In the genomic region with DNA sequence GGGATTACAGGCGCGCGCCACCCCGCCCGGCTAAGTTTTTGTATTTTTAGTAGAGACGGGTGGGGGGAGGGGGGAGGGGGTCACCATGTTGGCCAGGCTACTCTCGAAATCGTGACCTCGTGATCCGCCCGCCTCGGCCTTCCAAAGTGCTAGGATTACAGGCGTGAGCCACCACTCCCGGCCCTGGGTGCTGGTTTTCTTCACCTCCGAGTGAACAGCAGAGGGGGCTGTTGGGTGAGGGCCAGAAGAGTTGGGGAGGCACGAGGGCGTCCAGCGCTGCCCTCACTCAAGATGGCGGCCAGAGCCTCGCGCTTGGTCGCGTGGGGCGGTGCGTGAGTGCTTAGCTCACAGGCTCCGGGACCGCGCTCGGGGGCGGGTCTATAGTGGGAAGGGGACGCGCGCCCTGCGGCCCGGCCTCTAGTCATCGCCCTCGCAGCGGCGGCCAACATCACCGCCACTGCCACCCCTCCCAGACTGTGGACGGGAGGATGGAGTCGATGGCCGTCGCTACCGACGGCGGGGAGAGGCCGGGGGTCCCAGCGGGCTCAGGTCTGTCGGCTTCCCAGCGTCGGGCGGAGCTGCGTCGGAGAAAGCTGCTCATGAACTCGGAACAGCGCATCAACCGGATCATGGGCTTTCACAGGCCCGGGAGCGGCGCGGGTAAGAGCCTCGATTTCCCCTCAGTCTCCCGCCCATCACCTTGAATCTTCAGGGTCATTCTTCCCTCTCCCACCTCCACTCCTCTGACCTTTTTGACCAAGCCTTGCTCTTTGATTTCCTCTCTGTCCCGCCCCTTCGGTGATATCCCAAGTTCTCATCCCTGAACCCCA, we compare ENCODE assay signal across 1 cellular context.
TF ChIP-seq lines count a peak whose summit lies in the region.

A gene (plus strand): TSS at position 416 of the 830 bp plus-strand sequence. CDS start 73 bp downstream, at position 489.

TF ChIP-seq in K562, 482 proteins besides CTCF, POLR2A, EP300 and RAD21 (continued from another document and continues in another):
- TF ChIP-seq, protein P1, sequence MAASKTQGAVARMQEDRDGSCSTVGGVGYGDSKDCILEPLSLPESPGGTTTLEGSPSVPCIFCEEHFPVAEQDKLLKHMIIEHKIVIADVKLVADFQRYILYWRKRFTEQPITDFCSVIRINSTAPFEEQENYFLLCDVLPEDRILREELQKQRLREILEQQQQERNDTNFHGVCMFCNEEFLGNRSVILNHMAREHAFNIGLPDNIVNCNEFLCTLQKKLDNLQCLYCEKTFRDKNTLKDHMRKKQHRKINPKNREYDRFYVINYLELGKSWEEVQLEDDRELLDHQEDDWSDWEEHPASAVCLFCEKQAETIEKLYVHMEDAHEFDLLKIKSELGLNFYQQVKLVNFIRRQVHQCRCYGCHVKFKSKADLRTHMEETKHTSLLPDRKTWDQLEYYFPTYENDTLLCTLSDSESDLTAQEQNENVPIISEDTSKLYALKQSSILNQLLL (CRISPR knock-in tag; IDR thresholded peaks at IDR 0.05; ENCODE audit: borderline replicate concordance), result no peak
- TF ChIP-seq ZEB2 (IDR thresholded peaks at IDR 0.05), result no peak
- no peak for TF ChIP-seq ELF2 (CRISPR knock-in tag; IDR thresholded peaks at IDR 0.05)
- no peak for TF ChIP-seq WHSC1 (IDR thresholded peaks at IDR 0.05; ENCODE audit: low read length)
- TF ChIP-seq, protein P2, sequence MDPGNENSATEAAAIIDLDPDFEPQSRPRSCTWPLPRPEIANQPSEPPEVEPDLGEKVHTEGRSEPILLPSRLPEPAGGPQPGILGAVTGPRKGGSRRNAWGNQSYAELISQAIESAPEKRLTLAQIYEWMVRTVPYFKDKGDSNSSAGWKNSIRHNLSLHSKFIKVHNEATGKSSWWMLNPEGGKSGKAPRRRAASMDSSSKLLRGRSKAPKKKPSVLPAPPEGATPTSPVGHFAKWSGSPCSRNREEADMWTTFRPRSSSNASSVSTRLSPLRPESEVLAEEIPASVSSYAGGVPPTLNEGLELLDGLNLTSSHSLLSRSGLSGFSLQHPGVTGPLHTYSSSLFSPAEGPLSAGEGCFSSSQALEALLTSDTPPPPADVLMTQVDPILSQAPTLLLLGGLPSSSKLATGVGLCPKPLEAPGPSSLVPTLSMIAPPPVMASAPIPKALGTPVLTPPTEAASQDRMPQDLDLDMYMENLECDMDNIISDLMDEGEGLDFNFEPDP (CRISPR knock-in tag; IDR thresholded peaks at IDR 0.05), result no peak
- TF ChIP-seq PTBP1 (IDR thresholded peaks at IDR 0.05; ENCODE audit: low read depth, low read length), result no peak
- TF ChIP-seq, protein P3, sequence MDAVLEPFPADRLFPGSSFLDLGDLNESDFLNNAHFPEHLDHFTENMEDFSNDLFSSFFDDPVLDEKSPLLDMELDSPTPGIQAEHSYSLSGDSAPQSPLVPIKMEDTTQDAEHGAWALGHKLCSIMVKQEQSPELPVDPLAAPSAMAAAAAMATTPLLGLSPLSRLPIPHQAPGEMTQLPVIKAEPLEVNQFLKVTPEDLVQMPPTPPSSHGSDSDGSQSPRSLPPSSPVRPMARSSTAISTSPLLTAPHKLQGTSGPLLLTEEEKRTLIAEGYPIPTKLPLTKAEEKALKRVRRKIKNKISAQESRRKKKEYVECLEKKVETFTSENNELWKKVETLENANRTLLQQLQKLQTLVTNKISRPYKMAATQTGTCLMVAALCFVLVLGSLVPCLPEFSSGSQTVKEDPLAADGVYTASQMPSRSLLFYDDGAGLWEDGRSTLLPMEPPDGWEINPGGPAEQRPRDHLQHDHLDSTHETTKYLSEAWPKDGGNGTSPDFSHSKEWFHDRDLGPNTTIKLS (IDR thresholded peaks at IDR 0.05; ENCODE audit: borderline replicate concordance, low read depth), result no peak
- TF ChIP-seq, protein P4, sequence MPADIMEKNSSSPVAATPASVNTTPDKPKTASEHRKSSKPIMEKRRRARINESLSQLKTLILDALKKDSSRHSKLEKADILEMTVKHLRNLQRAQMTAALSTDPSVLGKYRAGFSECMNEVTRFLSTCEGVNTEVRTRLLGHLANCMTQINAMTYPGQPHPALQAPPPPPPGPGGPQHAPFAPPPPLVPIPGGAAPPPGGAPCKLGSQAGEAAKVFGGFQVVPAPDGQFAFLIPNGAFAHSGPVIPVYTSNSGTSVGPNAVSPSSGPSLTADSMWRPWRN (IDR thresholded peaks at IDR 0.05; ENCODE audit: low read depth), result no peak
- TF ChIP-seq, protein P5, sequence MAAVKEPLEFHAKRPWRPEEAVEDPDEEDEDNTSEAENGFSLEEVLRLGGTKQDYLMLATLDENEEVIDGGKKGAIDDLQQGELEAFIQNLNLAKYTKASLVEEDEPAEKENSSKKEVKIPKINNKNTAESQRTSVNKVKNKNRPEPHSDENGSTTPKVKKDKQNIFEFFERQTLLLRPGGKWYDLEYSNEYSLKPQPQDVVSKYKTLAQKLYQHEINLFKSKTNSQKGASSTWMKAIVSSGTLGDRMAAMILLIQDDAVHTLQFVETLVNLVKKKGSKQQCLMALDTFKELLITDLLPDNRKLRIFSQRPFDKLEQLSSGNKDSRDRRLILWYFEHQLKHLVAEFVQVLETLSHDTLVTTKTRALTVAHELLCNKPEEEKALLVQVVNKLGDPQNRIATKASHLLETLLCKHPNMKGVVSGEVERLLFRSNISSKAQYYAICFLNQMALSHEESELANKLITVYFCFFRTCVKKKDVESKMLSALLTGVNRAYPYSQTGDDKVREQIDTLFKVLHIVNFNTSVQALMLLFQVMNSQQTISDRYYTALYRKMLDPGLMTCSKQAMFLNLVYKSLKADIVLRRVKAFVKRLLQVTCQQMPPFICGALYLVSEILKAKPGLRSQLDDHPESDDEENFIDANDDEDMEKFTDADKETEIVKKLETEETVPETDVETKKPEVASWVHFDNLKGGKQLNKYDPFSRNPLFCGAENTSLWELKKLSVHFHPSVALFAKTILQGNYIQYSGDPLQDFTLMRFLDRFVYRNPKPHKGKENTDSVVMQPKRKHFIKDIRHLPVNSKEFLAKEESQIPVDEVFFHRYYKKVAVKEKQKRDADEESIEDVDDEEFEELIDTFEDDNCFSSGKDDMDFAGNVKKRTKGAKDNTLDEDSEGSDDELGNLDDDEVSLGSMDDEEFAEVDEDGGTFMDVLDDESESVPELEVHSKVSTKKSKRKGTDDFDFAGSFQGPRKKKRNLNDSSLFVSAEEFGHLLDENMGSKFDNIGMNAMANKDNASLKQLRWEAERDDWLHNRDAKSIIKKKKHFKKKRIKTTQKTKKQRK (IDR thresholded peaks at IDR 0.05; ENCODE audit: borderline replicate concordance, low read depth, low read length), result no peak
- TF ChIP-seq KDM1A (IDR thresholded peaks at IDR 0.05), result 0 out of 4 replicates have a peak, but pooled peaks of 1 of the 2 experiments have one; percentile 35
- TF ChIP-seq RBM15 (IDR thresholded peaks at IDR 0.05; ENCODE audit: insufficient read depth, low read length), result no peak
- TF ChIP-seq CC2D1A (IDR thresholded peaks at IDR 0.05), result 0 out of 2 replicates have a peak, but pooled peaks have one; percentile 54
- TF ChIP-seq CBX2 (IDR thresholded peaks at IDR 0.05; ENCODE audit: insufficient read depth, low read length, poor library complexity, severe bottlenecking), result no peak
- TF ChIP-seq MBD2 (IDR thresholded peaks at IDR 0.05; ENCODE audit: borderline replicate concordance, low read depth), result peak; percentile 79; the same call in 1 of the 2 replicates
- TF ChIP-seq SRSF7 (optimal IDR thresholded peaks at IDR 0.05; ENCODE audit: low read depth, low read length), result no peak
- no peak for TF ChIP-seq IFI16 (CRISPR knock-in tag; IDR thresholded peaks at IDR 0.05)
- TF ChIP-seq TSC22D4 (tag; IDR thresholded peaks at IDR 0.05), result no peak
- TF ChIP-seq ZNF12 (CRISPR knock-in tag; IDR thresholded peaks at IDR 0.05), result no peak; the same call in 1 of the 2 replicates
- TF ChIP-seq, protein P6, sequence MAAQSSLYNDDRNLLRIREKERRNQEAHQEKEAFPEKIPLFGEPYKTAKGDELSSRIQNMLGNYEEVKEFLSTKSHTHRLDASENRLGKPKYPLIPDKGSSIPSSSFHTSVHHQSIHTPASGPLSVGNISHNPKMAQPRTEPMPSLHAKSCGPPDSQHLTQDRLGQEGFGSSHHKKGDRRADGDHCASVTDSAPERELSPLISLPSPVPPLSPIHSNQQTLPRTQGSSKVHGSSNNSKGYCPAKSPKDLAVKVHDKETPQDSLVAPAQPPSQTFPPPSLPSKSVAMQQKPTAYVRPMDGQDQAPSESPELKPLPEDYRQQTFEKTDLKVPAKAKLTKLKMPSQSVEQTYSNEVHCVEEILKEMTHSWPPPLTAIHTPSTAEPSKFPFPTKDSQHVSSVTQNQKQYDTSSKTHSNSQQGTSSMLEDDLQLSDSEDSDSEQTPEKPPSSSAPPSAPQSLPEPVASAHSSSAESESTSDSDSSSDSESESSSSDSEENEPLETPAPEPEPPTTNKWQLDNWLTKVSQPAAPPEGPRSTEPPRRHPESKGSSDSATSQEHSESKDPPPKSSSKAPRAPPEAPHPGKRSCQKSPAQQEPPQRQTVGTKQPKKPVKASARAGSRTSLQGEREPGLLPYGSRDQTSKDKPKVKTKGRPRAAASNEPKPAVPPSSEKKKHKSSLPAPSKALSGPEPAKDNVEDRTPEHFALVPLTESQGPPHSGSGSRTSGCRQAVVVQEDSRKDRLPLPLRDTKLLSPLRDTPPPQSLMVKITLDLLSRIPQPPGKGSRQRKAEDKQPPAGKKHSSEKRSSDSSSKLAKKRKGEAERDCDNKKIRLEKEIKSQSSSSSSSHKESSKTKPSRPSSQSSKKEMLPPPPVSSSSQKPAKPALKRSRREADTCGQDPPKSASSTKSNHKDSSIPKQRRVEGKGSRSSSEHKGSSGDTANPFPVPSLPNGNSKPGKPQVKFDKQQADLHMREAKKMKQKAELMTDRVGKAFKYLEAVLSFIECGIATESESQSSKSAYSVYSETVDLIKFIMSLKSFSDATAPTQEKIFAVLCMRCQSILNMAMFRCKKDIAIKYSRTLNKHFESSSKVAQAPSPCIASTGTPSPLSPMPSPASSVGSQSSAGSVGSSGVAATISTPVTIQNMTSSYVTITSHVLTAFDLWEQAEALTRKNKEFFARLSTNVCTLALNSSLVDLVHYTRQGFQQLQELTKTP (IDR thresholded peaks at IDR 0.05; ENCODE audit: low read depth in 1 of 2, partially characterized antibody in 2 of 2), result no peak
- no peak for TF ChIP-seq ETS2 (tag; IDR thresholded peaks at IDR 0.05; ENCODE audit: borderline replicate concordance, poor library complexity, severe bottlenecking)
- TF ChIP-seq, protein P7, sequence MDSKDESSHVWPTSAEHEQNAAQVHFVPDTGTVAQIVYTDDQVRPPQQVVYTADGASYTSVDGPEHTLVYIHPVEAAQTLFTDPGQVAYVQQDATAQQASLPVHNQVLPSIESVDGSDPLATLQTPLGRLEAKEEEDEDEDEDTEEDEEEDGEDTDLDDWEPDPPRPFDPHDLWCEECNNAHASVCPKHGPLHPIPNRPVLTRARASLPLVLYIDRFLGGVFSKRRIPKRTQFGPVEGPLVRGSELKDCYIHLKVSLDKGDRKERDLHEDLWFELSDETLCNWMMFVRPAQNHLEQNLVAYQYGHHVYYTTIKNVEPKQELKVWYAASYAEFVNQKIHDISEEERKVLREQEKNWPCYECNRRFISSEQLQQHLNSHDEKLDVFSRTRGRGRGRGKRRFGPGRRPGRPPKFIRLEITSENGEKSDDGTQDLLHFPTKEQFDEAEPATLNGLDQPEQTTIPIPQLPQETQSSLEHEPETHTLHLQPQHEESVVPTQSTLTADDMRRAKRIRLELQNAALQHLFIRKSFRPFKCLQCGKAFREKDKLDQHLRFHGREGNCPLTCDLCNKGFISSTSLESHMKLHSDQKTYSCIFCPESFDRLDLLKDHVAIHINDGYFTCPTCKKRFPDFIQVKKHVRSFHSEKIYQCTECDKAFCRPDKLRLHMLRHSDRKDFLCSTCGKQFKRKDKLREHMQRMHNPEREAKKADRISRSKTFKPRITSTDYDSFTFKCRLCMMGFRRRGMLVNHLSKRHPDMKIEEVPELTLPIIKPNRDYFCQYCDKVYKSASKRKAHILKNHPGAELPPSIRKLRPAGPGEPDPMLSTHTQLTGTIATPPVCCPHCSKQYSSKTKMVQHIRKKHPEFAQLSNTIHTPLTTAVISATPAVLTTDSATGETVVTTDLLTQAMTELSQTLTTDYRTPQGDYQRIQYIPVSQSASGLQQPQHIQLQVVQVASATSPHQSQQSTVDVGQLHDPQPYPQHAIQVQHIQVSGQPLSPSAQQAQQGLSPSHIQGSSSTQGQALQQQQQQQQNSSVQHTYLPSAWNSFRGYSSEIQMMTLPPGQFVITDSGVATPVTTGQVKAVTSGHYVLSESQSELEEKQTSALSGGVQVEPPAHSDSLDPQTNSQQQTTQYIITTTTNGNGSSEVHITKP (IDR thresholded peaks at IDR 0.05; ENCODE audit: partially characterized antibody), result peak; percentile 52
- no peak for TF ChIP-seq ARHGAP35 (IDR thresholded peaks at IDR 0.05; ENCODE audit: partially characterized antibody)
- TF ChIP-seq, protein P8, sequence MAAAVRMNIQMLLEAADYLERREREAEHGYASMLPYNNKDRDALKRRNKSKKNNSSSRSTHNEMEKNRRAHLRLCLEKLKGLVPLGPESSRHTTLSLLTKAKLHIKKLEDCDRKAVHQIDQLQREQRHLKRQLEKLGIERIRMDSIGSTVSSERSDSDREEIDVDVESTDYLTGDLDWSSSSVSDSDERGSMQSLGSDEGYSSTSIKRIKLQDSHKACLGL (CRISPR knock-in tag; IDR thresholded peaks at IDR 0.05; ENCODE audit: borderline replicate concordance, poor library complexity, severe bottlenecking), result no peak
- TF ChIP-seq RFX7 (CRISPR knock-in tag; IDR thresholded peaks at IDR 0.05), result no peak
- TF ChIP-seq, protein P9, sequence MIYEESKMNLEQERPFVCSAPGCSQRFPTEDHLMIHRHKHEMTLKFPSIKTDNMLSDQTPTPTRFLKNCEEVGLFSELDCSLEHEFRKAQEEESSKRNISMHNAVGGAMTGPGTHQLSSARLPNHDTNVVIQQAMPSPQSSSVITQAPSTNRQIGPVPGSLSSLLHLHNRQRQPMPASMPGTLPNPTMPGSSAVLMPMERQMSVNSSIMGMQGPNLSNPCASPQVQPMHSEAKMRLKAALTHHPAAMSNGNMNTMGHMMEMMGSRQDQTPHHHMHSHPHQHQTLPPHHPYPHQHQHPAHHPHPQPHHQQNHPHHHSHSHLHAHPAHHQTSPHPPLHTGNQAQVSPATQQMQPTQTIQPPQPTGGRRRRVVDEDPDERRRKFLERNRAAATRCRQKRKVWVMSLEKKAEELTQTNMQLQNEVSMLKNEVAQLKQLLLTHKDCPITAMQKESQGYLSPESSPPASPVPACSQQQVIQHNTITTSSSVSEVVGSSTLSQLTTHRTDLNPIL (CRISPR knock-in tag; IDR thresholded peaks at IDR 0.05), result no peak
- no peak for TF ChIP-seq RBM17 (IDR thresholded peaks at IDR 0.05; ENCODE audit: borderline replicate concordance, low read depth, low read length)
- TF ChIP-seq SMARCA5 (IDR thresholded peaks at IDR 0.05), result no peak
- TF ChIP-seq CHD2 (IDR thresholded peaks at IDR 0.05; ENCODE audit: low read depth, low read length), result peak; percentile 81
- TF ChIP-seq, protein P10, sequence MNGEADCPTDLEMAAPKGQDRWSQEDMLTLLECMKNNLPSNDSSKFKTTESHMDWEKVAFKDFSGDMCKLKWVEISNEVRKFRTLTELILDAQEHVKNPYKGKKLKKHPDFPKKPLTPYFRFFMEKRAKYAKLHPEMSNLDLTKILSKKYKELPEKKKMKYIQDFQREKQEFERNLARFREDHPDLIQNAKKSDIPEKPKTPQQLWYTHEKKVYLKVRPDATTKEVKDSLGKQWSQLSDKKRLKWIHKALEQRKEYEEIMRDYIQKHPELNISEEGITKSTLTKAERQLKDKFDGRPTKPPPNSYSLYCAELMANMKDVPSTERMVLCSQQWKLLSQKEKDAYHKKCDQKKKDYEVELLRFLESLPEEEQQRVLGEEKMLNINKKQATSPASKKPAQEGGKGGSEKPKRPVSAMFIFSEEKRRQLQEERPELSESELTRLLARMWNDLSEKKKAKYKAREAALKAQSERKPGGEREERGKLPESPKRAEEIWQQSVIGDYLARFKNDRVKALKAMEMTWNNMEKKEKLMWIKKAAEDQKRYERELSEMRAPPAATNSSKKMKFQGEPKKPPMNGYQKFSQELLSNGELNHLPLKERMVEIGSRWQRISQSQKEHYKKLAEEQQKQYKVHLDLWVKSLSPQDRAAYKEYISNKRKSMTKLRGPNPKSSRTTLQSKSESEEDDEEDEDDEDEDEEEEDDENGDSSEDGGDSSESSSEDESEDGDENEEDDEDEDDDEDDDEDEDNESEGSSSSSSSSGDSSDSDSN (IDR thresholded peaks at IDR 0.05; ENCODE audit: borderline replicate concordance in 1 of 2, low read depth in 2 of 2, low read length in 2 of 2), result 0 out of 4 replicates have a peak, but pooled peaks of 1 of the 2 experiments have one; percentile 46
- TF ChIP-seq U2AF1 (optimal IDR thresholded peaks at IDR 0.05; ENCODE audit: low read depth, low read length), result peak; percentile 77
